Comparison of ENCODE assay signal across 16 cellular contexts in the genomic region with DNA sequence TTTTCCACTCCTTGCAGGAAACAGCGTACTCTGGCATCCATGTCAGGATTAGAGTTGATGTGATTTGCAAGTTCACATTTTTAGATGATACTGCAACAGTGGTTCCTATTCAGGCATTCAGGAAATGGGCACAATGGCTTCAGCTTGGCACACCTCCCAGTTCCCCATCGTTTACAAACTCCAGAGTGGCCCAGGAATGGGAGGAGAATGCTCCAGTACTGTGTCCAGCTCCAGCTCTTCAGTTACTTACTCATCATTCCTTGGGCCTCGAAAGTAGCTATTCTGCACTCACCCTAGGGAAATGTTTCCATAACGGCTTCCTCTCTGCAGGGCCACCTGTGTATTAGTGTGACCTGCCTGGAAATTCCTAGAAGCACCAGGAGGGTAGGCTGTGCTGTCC.
A peak's percentile ranks its signal among the peaks of the same experiment; 100 is the strongest.
DNase-seq lines count a peak whose midpoint lies in the region.
"Had no signal": no experiment of that assay in that cellular context is flagged by ENCODE, and none has a peak within 500 bp of the region (broad histone marks: within the 10 kb centered on the region; RNA-seq: fewer than 3 reads in every experiment).

No MANE protein-coding gene starts in this region.

- peak overlapping the region; percentile 96 for H3K27ac ChIP-seq in SK-N-MC
- H3K27ac ChIP-seq: heart left ventricle had no signal

- H3K9ac ChIP-seq in SK-N-MC (ENCODE audit: insufficient read length): no peak overlapping the region

- intact Hi-C loops in cardiac septum (cut with DNase I): no loop called here

- H3K36me3 ChIP-seq in SK-N-MC (ENCODE audit: insufficient read depth, low read length): peaks cover 50% of the 10 kb centered on the region
- H3K36me3 ChIP-seq: HAP-1, heart left ventricle had no signal

- peaks cover 5% of the 10 kb centered on the region; the same call in 1 of the 2 replicates for H3K9me3 ChIP-seq in SK-N-MC (ENCODE audit: low read depth, low read length)
- H3K9me3 ChIP-seq: HAP-1 had no signal

- H3K4me3 ChIP-seq in SK-N-MC: no peak overlapping the region
- H3K4me3 ChIP-seq: HAP-1, heart left ventricle had no signal

- DNase-seq in ELR (ENCODE audit: low read depth): peak; percentile 38
- DNase-seq in SK-N-MC (ENCODE audit: low read depth, low spot score): no peak
- peak; percentile 8 for DNase-seq in fibroblast of the conjunctiva (ENCODE audit: low read depth)
- peak; percentile 7 for DNase-seq in renal cortical epithelial cell (ENCODE audit: low read depth)
- no peak for DNase-seq in GM19238 (ENCODE audit: insufficient read length, low spot score)
- DNase-seq in cortex of kidney (lab: John Stamatoyannopoulos, UW): no peak
- no peak for DNase-seq in cardiac septum (ENCODE audit: low spot score)
- DNase-seq in NCI-H524 (lab: John Stamatoyannopoulos, UW): no peak
- DNase-seq: activated CD4-positive, alpha-beta memory T cell treated with anti-CD3 and anti-CD28 coated beads, Interleukin-2, amount 10 ng/mL, durations not matched to agents 7 days and 5 days; activated naive CD4-positive, alpha-beta T cell treated with Interleukin-2 at 50 U/mL for 16 hours; heart left ventricle; NCI-H1694 treated with DMSO at 0.1 percent for 48 hours; stimulated activated CD4-positive, alpha-beta T cell treated with anti-CD3 and anti-CD28 coated beads, Interleukin-2, amount 100 ng/mL, for 48 hours; stimulated activated naive B cell treated with anti-CD40 and anti-IgM and Interleukin-4, amounts not matched to agents 10 μg/mL and 1 μg/mL and 100 μg/mL, for 72 hours; T-helper 17 cell had no signal

Comparison
In these comparisons a context has a peak if more than half of its experiments do, and no peak if none do; other contexts are left out.
1. DNase-seq: peak in ELR (single experiment), fibroblast of the conjunctiva (single experiment) and renal cortical epithelial cell (single experiment); none in SK-N-MC (single experiment), GM19238 (single experiment), cortex of kidney (single experiment), cardiac septum (single experiment) and NCI-H524 (0 of 2).